16 cellular contexts compared by ENCODE assay signal in the genomic region with DNA sequence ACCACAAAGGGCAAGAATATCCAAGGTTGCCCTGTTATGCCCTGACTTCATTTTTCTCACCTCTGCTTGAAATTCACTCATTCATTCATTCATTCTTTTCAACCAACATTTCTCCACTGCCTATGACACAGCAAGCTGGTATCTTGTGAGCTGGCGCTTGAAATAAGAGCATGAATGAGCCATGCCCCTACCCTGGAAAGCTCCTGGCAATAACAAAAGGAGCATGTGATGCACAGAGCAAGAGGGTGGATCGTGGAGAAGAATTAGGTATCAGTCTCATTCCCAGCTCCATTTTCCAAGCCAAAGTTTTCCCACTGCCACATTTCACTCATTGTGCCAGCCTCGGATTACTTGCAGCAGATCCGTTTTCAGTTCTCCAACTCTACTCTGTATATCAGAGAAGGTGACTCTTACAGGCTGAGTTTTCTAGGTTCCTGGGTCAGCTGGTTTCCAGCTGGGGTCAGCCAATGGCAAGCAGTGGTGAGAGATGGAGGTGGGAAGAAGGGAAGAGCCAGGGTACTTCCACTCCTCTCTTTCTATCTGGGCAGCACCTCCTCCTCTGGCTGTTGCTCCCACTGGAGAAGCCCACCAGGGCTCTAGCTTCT.
DNase-seq lines count a peak whose midpoint lies in the region; FAIRE-seq and TF ChIP-seq lines count a peak whose summit lies in the region.
"Had no signal": no experiment of that assay in that cellular context is flagged by ENCODE, and none has a peak within 500 bp of the region (broad histone marks: within the 10 kb centered on the region; RNA-seq: fewer than 3 reads in every experiment).

No MANE protein-coding gene starts in this region.

- H3K27ac ChIP-seq in MM.1S (ENCODE audit: low read length), result no peak overlapping the region
- no peak overlapping the region for H3K27ac ChIP-seq in epithelial cell of prostate
- no peak overlapping the region for H3K27ac ChIP-seq in osteoblast (ENCODE audit: low read depth, low read length)
- H3K27ac ChIP-seq: cardiac muscle cell, thoracic aorta had no signal

- H3K4me2 ChIP-seq in MM.1S (ENCODE audit: low read depth, low read length) (peak overlapping the region; percentile 16), osteoblast (ENCODE audit: insufficient read depth, low read length) (no peak overlapping the region)

- no peaks in the 10 kb centered on the region for H3K27me3 ChIP-seq in MM.1S (replicated peaks; ENCODE audit: insufficient read depth, low read length)
- no peaks in the 10 kb centered on the region for H3K27me3 ChIP-seq in osteoblast (ENCODE audit: insufficient read depth, low read length)
- H3K27me3 ChIP-seq: cardiac muscle cell had no signal

- no peak for TF ChIP-seq CTCF in MM.1S (IDR thresholded peaks at IDR 0.05; ENCODE audit: low read length)
- TF ChIP-seq CTCF in osteoblast (IDR thresholded peaks at IDR 0.05; ENCODE audit: extremely low read depth, low read depth, low read length), result no peak

- no peaks in the 10 kb centered on the region for H3F3A ChIP-seq in MM.1S (ENCODE audit: insufficient read depth, low read length)

- H3K4me1 ChIP-seq in MM.1S (ENCODE audit: low read length) (peaks cover 14% of the 10 kb centered on the region), osteoblast (ENCODE audit: insufficient read depth, low read length) (no peaks in the 10 kb centered on the region)

- no peaks in the 10 kb centered on the region for H4K20me1 ChIP-seq in MM.1S (ENCODE audit: insufficient read depth, low read length)
- H4K20me1 ChIP-seq in osteoblast (ENCODE audit: insufficient read depth, low read length), result peaks cover 2% of the 10 kb centered on the region

- H2AFZ ChIP-seq in MM.1S (ENCODE audit: low read length) (no peak overlapping the region), osteoblast (ENCODE audit: low read length) (no peak overlapping the region)

- no peaks in the 10 kb centered on the region for H3K79me2 ChIP-seq in MM.1S (ENCODE audit: low read length)
- no peaks in the 10 kb centered on the region for H3K79me2 ChIP-seq in osteoblast (ENCODE audit: insufficient read depth, low read length)

- DNase-seq in GM19239 (ENCODE audit: insufficient read length, low spot score) (no peak), MM.1S (no peak), epithelial cell of prostate (ENCODE audit: low read depth, low spot score) (peak; percentile 22), osteoblast (ENCODE audit: insufficient read length, low spot score, missing footprints) (peak; percentile 39), NCI-H226 (no peak), NCI-H1930 (lab: John Stamatoyannopoulos, UW) (no peak), GM19238 (ENCODE audit: insufficient read length, low spot score) (no peak)
- DNase-seq: activated CD4-positive, alpha-beta T cell treated with anti-CD3 and anti-CD28 coated beads for 1 hour; left cardiac atrium; NCI-H187 treated with DMSO at 0.1 percent for 48 hours; retina; SIG-M5; T1000 had no signal

- peak; percentile 72 for FAIRE-seq in GM19239 (lab: Jason Lieb, UNC)
- FAIRE-seq: G401.6 had no signal

- H3K4me3 ChIP-seq in MM.1S (ENCODE audit: low read length) (no peak overlapping the region), osteoblast (ENCODE audit: insufficient read depth, low read length) (no peak overlapping the region)
- H3K4me3 ChIP-seq: cardiac muscle cell, thoracic aorta had no signal

- no peak overlapping the region for H3K9ac ChIP-seq in MM.1S (ENCODE audit: low read length)

- H3K9me3 ChIP-seq in MM.1S (replicated peaks; ENCODE audit: insufficient read depth, low read length) (no peaks in the 10 kb centered on the region), osteoblast (ENCODE audit: low read depth, low read length) (no peaks in the 10 kb centered on the region)
- H3K9me3 ChIP-seq: thoracic aorta had no signal

- H3K9me2 ChIP-seq in MM.1S (replicated peaks; ENCODE audit: insufficient read depth, low read length), result no peaks in the 10 kb centered on the region

- no peaks in the 10 kb centered on the region for H3K36me3 ChIP-seq in MM.1S (replicated peaks; ENCODE audit: insufficient read depth, low read length)
- peaks cover 7% of the 10 kb centered on the region for H3K36me3 ChIP-seq in osteoblast (ENCODE audit: insufficient read depth, low read length)
- H3K36me3 ChIP-seq: cardiac muscle cell, thoracic aorta had no signal

Comparison
In these comparisons a context has a peak if more than half of its experiments do, and no peak if none do; other contexts are left out.
1. DNase-seq: peak in epithelial cell of prostate (single experiment) and osteoblast (single experiment); none in GM19239 (single experiment), MM.1S (single experiment), NCI-H226 (single experiment), NCI-H1930 (0 of 2) and GM19238 (single experiment).